Comparison of ENCODE assay signal across 21 cellular contexts in genomic region chr11:26243426-26243825, GRCh38.
DNase-seq lines count a peak whose midpoint lies in the region; ATAC-seq and TF ChIP-seq lines count a peak whose summit lies in the region.
"Had no signal": no experiment of that assay in that cellular context is flagged by ENCODE, and none has a peak within 500 bp of the region (broad histone marks: within the 10 kb centered on the region; RNA-seq: fewer than 3 reads in every experiment).

No MANE protein-coding gene starts in this region.

- POLR2A ChIA-PET in CD4-positive, alpha-beta T cell (lab: Charles Lee), result no interaction called here

- DNase-seq in COLO829 (ENCODE audit: low spot score) (peak; percentile 50), fibroblast of mammary gland (ENCODE audit: low read depth) (peak; percentile 28), NCI-H524 treated with DMSO at 0.1 percent for 48 hours (lab: John Stamatoyannopoulos, UW) (no peak)
- DNase-seq in CD4-positive, alpha-beta T cell, result no peak
- DNase-seq: 8988T, COR-L47, H7, KBM-7, MG63, NCI-H1417, NCI-H1694, NCI-H2029 treated with DMSO at 0.1 percent for 48 hours, NCI-H446 treated with DMSO at 0.1 percent for 48 hours, NCI-H526 treated with DMSO at 0.1 percent for 48 hours, Right ventricle myocardium superior, RPMI8226 had no signal

- peaks cover 8% of the 10 kb centered on the region for H3K4me1 Mint-ChIP-seq in nephron
- no peaks in the 10 kb centered on the region for H3K4me1 Mint-ChIP-seq in CD4-positive, alpha-beta T cell (ENCODE audit: low read depth)

- TF ChIP-seq CTCF in fibroblast of mammary gland (conservative IDR thresholded peaks at IDR 0.05; ENCODE audit: control insufficient read depth, insufficient read depth, low read depth, low read length) (no peak), nephron (IDR thresholded peaks at IDR 0.05; ENCODE audit: unreplicated experiment in 3 of 3) (no peak)
- no peak for TF ChIP-seq CTCF in CD4-positive, alpha-beta T cell (IDR thresholded peaks at IDR 0.05)

- no peaks in the 10 kb centered on the region for H3K36me3 Mint-ChIP-seq in nephron (ENCODE audit: low read depth)
- no peaks in the 10 kb centered on the region for H3K36me3 Mint-ChIP-seq in CD4-positive, alpha-beta T cell (ENCODE audit: low read depth)

- H3K27ac ChIP-seq in CD4-positive, alpha-beta T cell (ENCODE audit: low read depth, low read length), result no peak overlapping the region
- H3K27ac ChIP-seq: SJSA1 had no signal

- ATAC-seq in SK-N-SH treated with all-trans-retinoic acid at 6 μM for 48 hours (peak; percentile 47), GM21529 (IDR thresholded peaks at IDR 0.05; ENCODE audit: unreplicated experiment) (no peak), HG03469 (IDR thresholded peaks at IDR 0.05; ENCODE audit: unreplicated experiment) (no peak)
- ATAC-seq in CD4-positive, alpha-beta T cell (ENCODE audit: poor library complexity), result no peak

- H3K4me3 ChIP-seq in fibroblast of mammary gland (ENCODE audit: control insufficient read depth, low read depth, low read length), result no peak overlapping the region
- H3K4me3 ChIP-seq: MG63, SJSA1 had no signal

- intact Hi-C loops in CD4-positive, alpha-beta T cell (cut with DNase I, micrococcal nuclease), result no loop called here

- H3K9me3 Mint-ChIP-seq in nephron, result peaks cover 7% of the 10 kb centered on the region
- H3K9me3 Mint-ChIP-seq in CD4-positive, alpha-beta T cell, result peaks cover 3% of the 10 kb centered on the region

- no peaks in the 10 kb centered on the region for H3K9me3 ChIP-seq in CD4-positive, alpha-beta T cell (ENCODE audit: control insufficient read depth, low read length)
- H3K9me3 ChIP-seq: MG63, SJSA1 had no signal

- H3K27ac Mint-ChIP-seq in nephron, result peak overlapping the region; percentile 36 to 86 (median 57)
- H3K27ac Mint-ChIP-seq in CD4-positive, alpha-beta T cell, result no peak overlapping the region

- H3K27me3 Mint-ChIP-seq in nephron (ENCODE audit: low read depth), result no peaks in the 10 kb centered on the region
- H3K27me3 Mint-ChIP-seq in CD4-positive, alpha-beta T cell, result no peaks in the 10 kb centered on the region

- CTCF ChIA-PET in CD4-positive, alpha-beta T cell (lab: Charles Lee), result interaction anchor here (0.6 kb wide), 1 partner anchor 1188 kb away, joined by 3 read pairs; no protein-coding TSS in a partner anchor

- H3K4me3 Mint-ChIP-seq in nephron, result no peak overlapping the region
- H3K4me3 Mint-ChIP-seq in CD4-positive, alpha-beta T cell, result no peak overlapping the region

- H3K27me3 ChIP-seq in CD4-positive, alpha-beta T cell (ENCODE audit: control insufficient read depth, insufficient read depth, low read length), result no peaks in the 10 kb centered on the region
- H3K27me3 ChIP-seq: MG63 had no signal

TF ChIP-seq in SK-N-SH treated with all-trans-retinoic acid at 6 μM for 48 hours, 23 proteins besides CTCF, POLR2A, EP300 and RAD21:
- no peak for TF ChIP-seq BACH2 (CRISPR knock-in tag; IDR thresholded peaks at IDR 0.05; ENCODE audit: borderline replicate concordance)
- TF ChIP-seq ZNF565 (CRISPR knock-in tag; conservative IDR thresholded peaks at IDR 0.05; ENCODE audit: low read depth), result no peak
- TF ChIP-seq ZNF8 (CRISPR knock-in tag; IDR thresholded peaks at IDR 0.05), result no peak
- TF ChIP-seq ISL1 (CRISPR knock-in tag; IDR thresholded peaks at IDR 0.05), result peak; percentile 96
- no peak for TF ChIP-seq CREB5 (CRISPR knock-in tag; IDR thresholded peaks at IDR 0.05; ENCODE audit: low read depth)

Comparison
In these comparisons a context has a peak if more than half of its experiments do, and no peak if none do; other contexts are left out.
1. DNase-seq: peak in COLO829 (single experiment) and fibroblast of mammary gland (single experiment); none in NCI-H524 treated with DMSO at 0.1 percent for 48 hours (single experiment) and CD4-positive, alpha-beta T cell (0 of 10).